Comparison of ENCODE assay signal across 17 cellular contexts in the genomic region with DNA sequence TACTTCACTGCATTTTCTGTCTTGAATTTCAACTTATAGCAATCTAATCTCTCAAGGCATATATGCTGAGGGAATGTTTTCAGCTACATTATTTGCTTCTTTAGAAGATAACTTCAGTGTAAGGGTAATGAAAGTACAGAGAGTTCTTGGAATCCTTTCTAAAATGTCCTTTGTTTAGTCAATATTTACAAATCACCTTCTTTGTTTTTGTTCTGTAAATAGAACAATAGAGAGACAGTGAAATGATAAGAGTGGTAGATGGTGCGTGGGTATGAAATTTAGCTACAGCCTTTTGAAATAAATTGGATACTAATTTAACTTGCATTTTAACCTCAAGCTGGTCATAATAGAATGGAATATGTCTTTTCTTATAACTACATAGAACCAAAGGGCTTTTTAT.
DNase-seq lines count a peak whose midpoint lies in the region; ATAC-seq and TF ChIP-seq lines count a peak whose summit lies in the region.
"Had no signal": no experiment of that assay in that cellular context is flagged by ENCODE, and none has a peak within 500 bp of the region (broad histone marks: within the 10 kb centered on the region; RNA-seq: fewer than 3 reads in every experiment).

No MANE protein-coding gene starts in this region.

- no peaks in the 10 kb centered on the region for H3K27me3 ChIP-seq in Caco-2 (replicated peaks; ENCODE audit: control insufficient read depth, insufficient read depth, low read length)
- no peaks in the 10 kb centered on the region for H3K27me3 ChIP-seq in body of pancreas
- H3K27me3 ChIP-seq in ascending aorta, result no peaks in the 10 kb centered on the region
- H3K27me3 ChIP-seq: BLaER1 treated with 17β-estradiol and CSF1 and Interleukin-3, amounts not matched to agents 10 nM and 100 nM had no signal

- peak overlapping the region; percentile 76 for H3K27ac ChIP-seq in 22Rv1
- peak overlapping the region in 3 of 4 donors; percentile 18 to 62 (median 23) for H3K27ac ChIP-seq in body of pancreas
- no peak overlapping the region for H3K27ac ChIP-seq in ascending aorta
- H3K27ac ChIP-seq: A549; BLaER1 treated with 17β-estradiol and CSF1 and Interleukin-3, amounts not matched to agents 10 nM and 100 nM had no signal

- no peak overlapping the region for H3K4me3 ChIP-seq in Caco-2 (ENCODE audit: low read depth, low read length)
- H3K4me3 ChIP-seq in LNCaP clone FGC (ENCODE audit: low read depth, low read length), result no peak overlapping the region
- no peak overlapping the region for H3K4me3 ChIP-seq in body of pancreas
- H3K4me3 ChIP-seq in ascending aorta, result no peak overlapping the region
- H3K4me3 ChIP-seq: A549; BLaER1 treated with 17β-estradiol and CSF1 and Interleukin-3, amounts not matched to agents 10 nM and 100 nM had no signal

- no peak overlapping the region for H3K4me3 Mint-ChIP-seq in Caco-2 (ENCODE audit: unreplicated experiment)
- H3K4me3 Mint-ChIP-seq in activated CD4-positive, alpha-beta T cell treated with anti-CD3 and anti-CD28 coated beads for 36 hours, result no peak overlapping the region
- H3K4me3 Mint-ChIP-seq: B cell; CD4-positive, alpha-beta T cell; CD8-positive, alpha-beta memory T cell had no signal

- BruUV-seq in Caco-2 (replicated peaks; lab: Mats Ljungman, UMichigan), result no TSS peak

- WGBS in body of pancreas, 2 donors, result 26 to 40% methylated on average over 1 of the region's 1 CpG

- POLR2A ChIA-PET in Caco-2 (lab: Charles Lee), result no interaction called here
- POLR2A ChIA-PET in activated CD4-positive, alpha-beta T cell treated with anti-CD3 and anti-CD28 coated beads for 36 hours (lab: Charles Lee), result no interaction called here

- DNase-seq in Caco-2, result no peak
- peak; percentile 76 for DNase-seq in LNCaP clone FGC (ENCODE audit: low read depth)
- DNase-seq in body of pancreas, result no peak
- no peak for DNase-seq in activated CD4-positive, alpha-beta T cell treated with anti-CD3 and anti-CD28 coated beads for 36 hours
- DNase-seq in dedifferentiated amniotic fluid mesenchymal stem cell (ENCODE audit: extremely low spot score), result no peak
- no peak for DNase-seq in ascending aorta (ENCODE audit: low spot score in 2 of 2)
- DNase-seq: AML-193; Calu3; CD4-positive, alpha-beta T cell; CD8-positive, alpha-beta memory T cell; COR-L47; DMS79 treated with DMSO at 0.1 percent for 48 hours; GF-D8 had no signal

- H3K27me3 Mint-ChIP-seq in Caco-2 (ENCODE audit: insufficient read depth, unreplicated experiment), result no peaks in the 10 kb centered on the region
- H3K27me3 Mint-ChIP-seq in activated CD4-positive, alpha-beta T cell treated with anti-CD3 and anti-CD28 coated beads for 36 hours, result peaks cover 5% of the 10 kb centered on the region
- H3K27me3 Mint-ChIP-seq: B cell; CD4-positive, alpha-beta T cell had no signal

- peaks cover 25% of the 10 kb centered on the region for H3K4me1 Mint-ChIP-seq in Caco-2 (ENCODE audit: low read depth, unreplicated experiment)
- H3K4me1 Mint-ChIP-seq in activated CD4-positive, alpha-beta T cell treated with anti-CD3 and anti-CD28 coated beads for 36 hours, result peaks cover 3% of the 10 kb centered on the region
- H3K4me1 Mint-ChIP-seq: CD8-positive, alpha-beta memory T cell had no signal

- CTCF ChIA-PET in Caco-2 (lab: Charles Lee), result no interaction called here
- CTCF ChIA-PET in activated CD4-positive, alpha-beta T cell treated with anti-CD3 and anti-CD28 coated beads for 36 hours (lab: Charles Lee), result no interaction called here

- H3K9me3 Mint-ChIP-seq in Caco-2 (ENCODE audit: unreplicated experiment), result peaks cover 2% of the 10 kb centered on the region
- H3K9me3 Mint-ChIP-seq in activated CD4-positive, alpha-beta T cell treated with anti-CD3 and anti-CD28 coated beads for 36 hours (ENCODE audit: low read depth), result no peaks in the 10 kb centered on the region
- H3K9me3 Mint-ChIP-seq: CD4-positive, alpha-beta T cell; CD8-positive, alpha-beta memory T cell had no signal

- peak overlapping the region; percentile 26 for H3K27ac Mint-ChIP-seq in Caco-2 (ENCODE audit: unreplicated experiment)
- no peak overlapping the region for H3K27ac Mint-ChIP-seq in activated CD4-positive, alpha-beta T cell treated with anti-CD3 and anti-CD28 coated beads for 36 hours
- H3K27ac Mint-ChIP-seq: B cell; CD4-positive, alpha-beta T cell; CD8-positive, alpha-beta memory T cell had no signal

- H3K36me3 Mint-ChIP-seq in Caco-2 (ENCODE audit: insufficient read depth, unreplicated experiment), result no peaks in the 10 kb centered on the region
- H3K36me3 Mint-ChIP-seq in activated CD4-positive, alpha-beta T cell treated with anti-CD3 and anti-CD28 coated beads for 36 hours (ENCODE audit: low read depth), result no peaks in the 10 kb centered on the region
- H3K36me3 Mint-ChIP-seq: CD8-positive, alpha-beta memory T cell had no signal

- TF ChIP-seq CTCF in 22Rv1 (IDR thresholded peaks at IDR 0.05) (no peak), Caco-2 (IDR thresholded peaks at IDR 0.05; ENCODE audit: insufficient read depth in 1 of 2, low read depth in 1 of 2, low read length in 1 of 2, severe bottlenecking in 1 of 2, unreplicated experiment in 1 of 2) (no peak), LNCaP clone FGC (IDR thresholded peaks at IDR 0.05; ENCODE audit: control insufficient read depth, extremely low read depth, insufficient read depth) (no peak), body of pancreas (IDR thresholded peaks at IDR 0.05) (no peak), ascending aorta (IDR thresholded peaks at IDR 0.05) (no peak)

- ATAC-seq in body of pancreas, result no peak
- ATAC-seq in activated CD4-positive, alpha-beta T cell treated with anti-CD3 and anti-CD28 coated beads for 36 hours, result no peak
- ATAC-seq: A549 had no signal

- H3K9me3 ChIP-seq in Caco-2, result no peaks in the 10 kb centered on the region
- no peaks in the 10 kb centered on the region for H3K9me3 ChIP-seq in body of pancreas
- no peaks in the 10 kb centered on the region for H3K9me3 ChIP-seq in ascending aorta
- H3K9me3 ChIP-seq: A549; BLaER1 treated with 17β-estradiol and CSF1 and Interleukin-3, amounts not matched to agents 10 nM and 100 nM had no signal

- no peak for TF ChIP-seq POLR2A in body of pancreas (IDR thresholded peaks at IDR 0.05)

- H3K36me3 ChIP-seq in Caco-2 (ENCODE audit: control insufficient read depth, insufficient read depth, low read length) (no peaks in the 10 kb centered on the region), body of pancreas (replicated peaks in 1 of 2; ENCODE audit: insufficient read depth in 1 of 2, low read depth in 2 of 2) (no peaks in the 10 kb centered on the region), ascending aorta (no peaks in the 10 kb centered on the region)
- H3K36me3 ChIP-seq: BLaER1 treated with 17β-estradiol and CSF1 and Interleukin-3, amounts not matched to agents 10 nM and 100 nM had no signal

- peaks cover 20% of the 10 kb centered on the region for H3K4me1 ChIP-seq in Caco-2
- peaks cover 46% of the 10 kb centered on the region for H3K4me1 ChIP-seq in body of pancreas
- no peaks in the 10 kb centered on the region for H3K4me1 ChIP-seq in ascending aorta

- intact Hi-C loops in Caco-2 (cut with micrococcal nuclease; ENCODE audit: unreplicated experiment) (no loop called here), body of pancreas (cut with DNase I) (no loop called here), ascending aorta (cut with DNase I) (no loop called here)
- intact Hi-C loops in activated CD4-positive, alpha-beta T cell treated with anti-CD3 and anti-CD28 coated beads for 36 hours (cut with DNase I, micrococcal nuclease), result no loop called here

Comparison
In these comparisons a context has a peak if more than half of its experiments do, and no peak if none do; other contexts are left out.
1. H3K27ac ChIP-seq: peak in 22Rv1 (single experiment) and body of pancreas (3 of 4); none in ascending aorta (0 of 2).